Comparison of ENCODE assay signal across 10 cellular contexts in the genomic region with DNA sequence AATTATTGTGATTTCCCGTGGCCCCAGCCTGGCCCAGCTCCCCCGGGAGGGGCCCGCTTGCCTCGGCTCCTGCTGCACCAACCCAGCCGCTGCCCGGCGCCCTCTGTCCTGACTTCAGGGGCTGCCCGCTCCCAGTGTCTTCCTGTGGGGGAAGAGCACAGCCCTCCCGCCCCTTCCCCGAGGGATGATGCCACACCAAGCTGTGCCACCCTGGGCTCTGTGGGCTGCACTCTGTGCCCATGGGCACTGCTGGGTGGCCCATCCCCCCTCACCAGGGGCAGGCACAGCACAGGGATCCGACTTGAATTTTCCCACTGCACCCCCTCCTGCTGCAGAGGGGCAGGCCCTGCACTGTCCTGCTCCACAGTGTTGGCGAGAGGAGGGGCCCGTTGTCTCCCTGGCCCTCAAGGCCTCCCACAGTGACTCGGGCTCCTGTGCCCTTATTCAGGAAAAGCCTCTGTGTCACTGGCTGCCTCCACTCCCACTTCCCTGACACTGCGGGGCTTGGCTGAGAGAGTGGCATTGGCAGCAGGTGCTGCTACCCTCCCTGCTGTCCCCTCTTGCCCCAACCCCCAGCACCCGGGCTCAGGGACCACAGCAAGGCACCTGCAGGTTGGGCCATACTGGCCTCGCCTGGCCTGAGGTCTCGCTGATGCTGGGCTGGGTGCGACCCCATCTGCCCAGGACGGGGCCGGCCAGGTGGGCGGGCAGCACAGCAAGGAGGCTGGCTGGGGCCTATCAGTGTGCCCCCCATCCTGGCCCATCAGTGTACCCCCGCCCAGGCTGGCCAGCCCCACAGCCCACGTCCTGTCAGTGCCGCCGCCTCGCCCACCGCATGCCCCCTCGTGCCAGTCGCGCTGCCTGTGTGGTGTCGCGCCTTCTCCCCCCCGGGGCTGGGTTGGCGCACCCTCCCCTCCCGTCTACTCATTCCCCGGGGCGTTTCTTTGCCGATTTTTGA. TPM values are rescaled to one million over a fixed set of nuclear protein-coding genes. Genes with fewer than 3 reads are reported as not detected.
DNase-seq lines count a peak whose midpoint lies in the region; ATAC-seq and TF ChIP-seq lines count a peak whose summit lies in the region.
"Had no signal": no experiment of that assay in that cellular context is flagged by ENCODE, and none has a peak within 500 bp of the region (broad histone marks: within the 10 kb centered on the region; RNA-seq: fewer than 3 reads in every experiment).

No MANE protein-coding gene starts in this region.

- no peak for DNase-seq in activated CD8-positive, alpha-beta T cell treated with anti-CD3 and anti-CD28 coated beads, Interleukin-2, amount 10 ng/mL, durations not matched to agents 7 days and 5 days
- DNase-seq in heart right ventricle, result peak in 1 of 2 donors; percentile 23
- no peak for DNase-seq in stimulated activated naive CD8-positive, alpha-beta T cell treated with anti-CD3 and anti-CD28 coated beads, Interleukin-15, amount 100 ng/mL, for 72 hours
- no peak for DNase-seq in brain microvascular endothelial cell
- DNase-seq in NCI-H1436 (lab: John Stamatoyannopoulos, UW), result no peak
- DNase-seq: NCI-H524 had no signal

- in situ Hi-C loops in brain microvascular endothelial cell (cut with HindIII; ENCODE audit: low pct_ligation_motif_present, low sequenced_read_pairs), result no loop called here

- peak overlapping the region; percentile 100 for H3K27ac ChIP-seq in KOPT-K1 (ENCODE audit: low read depth, low read length, poor library complexity, severe bottlenecking)
- peak overlapping the region in 8 of 10 donors; percentile 93 to 98 (median 96) for H3K27ac ChIP-seq in heart right ventricle
- no peak overlapping the region for H3K27ac ChIP-seq in brain microvascular endothelial cell

- intact Hi-C loops in heart right ventricle (cut with DNase I), result no loop called here

- peaks cover 7 to 90% (median 31%) of the 10 kb centered on the region in 9 donors for H3K4me1 ChIP-seq in heart right ventricle

- H3K9me3 Mint-ChIP-seq in activated CD8-positive, alpha-beta T cell treated with anti-CD3 and anti-CD28 coated beads, Interleukin-2, amount 10 ng/mL, durations not matched to agents 7 days and 5 days (ENCODE audit: insufficient read depth), result no peaks in the 10 kb centered on the region
- H3K9me3 Mint-ChIP-seq in stimulated activated naive CD8-positive, alpha-beta T cell treated with anti-CD3 and anti-CD28 coated beads, Interleukin-15, amount 100 ng/mL, for 72 hours, result no peaks in the 10 kb centered on the region

- H3K27me3 ChIP-seq in heart right ventricle (no peaks in the 10 kb centered on the region), brain microvascular endothelial cell (replicated peaks) (no peaks in the 10 kb centered on the region)

- ATAC-seq in activated CD8-positive, alpha-beta T cell treated with anti-CD3 and anti-CD28 coated beads, Interleukin-2, amount 10 ng/mL, durations not matched to agents 7 days and 5 days, result no peak
- ATAC-seq in heart right ventricle, result no peak
- ATAC-seq in stimulated activated naive CD8-positive, alpha-beta T cell treated with anti-CD3 and anti-CD28 coated beads, Interleukin-15, amount 100 ng/mL, for 72 hours, result no peak
- ATAC-seq in HG02610 (IDR thresholded peaks at IDR 0.05; ENCODE audit: unreplicated experiment), result no peak
- ATAC-seq in GM21526 (IDR thresholded peaks at IDR 0.05; ENCODE audit: low FRiP score, unreplicated experiment), result no peak

- CTCF ChIA-PET in activated CD8-positive, alpha-beta T cell treated with anti-CD3 and anti-CD28 coated beads, Interleukin-2, amount 10 ng/mL, durations not matched to agents 7 days and 5 days (lab: Charles Lee), result interaction anchor here (3.4 to 5.5 kb wide), 2 partner anchors 9 to 16 kb away, joined by 36 to 60 read pairs; partner anchors contain the start of gene GRK2

- H3K4me3 Mint-ChIP-seq in activated CD8-positive, alpha-beta T cell treated with anti-CD3 and anti-CD28 coated beads, Interleukin-2, amount 10 ng/mL, durations not matched to agents 7 days and 5 days, result peak overlapping the region; percentile 75
- peak overlapping the region; percentile 79 to 80 for H3K4me3 Mint-ChIP-seq in stimulated activated naive CD8-positive, alpha-beta T cell treated with anti-CD3 and anti-CD28 coated beads, Interleukin-15, amount 100 ng/mL, for 72 hours

- peaks cover 74% of the 10 kb centered on the region for H3K36me3 Mint-ChIP-seq in activated CD8-positive, alpha-beta T cell treated with anti-CD3 and anti-CD28 coated beads, Interleukin-2, amount 10 ng/mL, durations not matched to agents 7 days and 5 days (ENCODE audit: low read depth)

- TF ChIP-seq CTCF in heart right ventricle (IDR thresholded peaks at IDR 0.05) (no peak), brain microvascular endothelial cell (IDR thresholded peaks at IDR 0.05; ENCODE audit: low read depth, low read length, missing control alignments) (no peak)

- POLR2A ChIA-PET in activated CD8-positive, alpha-beta T cell treated with anti-CD3 and anti-CD28 coated beads, Interleukin-2, amount 10 ng/mL, durations not matched to agents 7 days and 5 days (lab: Charles Lee), result interaction anchor here (0.6 to 7.5 kb wide), 4 partner anchors 8 to 297 kb away, joined by 3 to 201 read pairs (median 48); partner anchors contain the start of genes GRK2 and GSTP1

- WGBS in heart right ventricle, 2 donors, result 83 to 86% methylated on average over 39 of the region's 39 CpGs

- H3K36me3 ChIP-seq in KOPT-K1 (ENCODE audit: insufficient read depth, low read length), result peaks cover 73% of the 10 kb centered on the region
- H3K36me3 ChIP-seq in heart right ventricle, result peaks cover 21 to 74% (median 52%) of the 10 kb centered on the region in 9 donors
- H3K36me3 ChIP-seq in brain microvascular endothelial cell (replicated peaks), result peaks cover 55% of the 10 kb centered on the region

- H3K27me3 Mint-ChIP-seq in activated CD8-positive, alpha-beta T cell treated with anti-CD3 and anti-CD28 coated beads, Interleukin-2, amount 10 ng/mL, durations not matched to agents 7 days and 5 days (ENCODE audit: low read depth), result no peaks in the 10 kb centered on the region
- H3K27me3 Mint-ChIP-seq in stimulated activated naive CD8-positive, alpha-beta T cell treated with anti-CD3 and anti-CD28 coated beads, Interleukin-15, amount 100 ng/mL, for 72 hours, result no peaks in the 10 kb centered on the region
- H3K27me3 Mint-ChIP-seq: progenitor cell of endocrine pancreas had no signal

- H3K4me1 Mint-ChIP-seq in activated CD8-positive, alpha-beta T cell treated with anti-CD3 and anti-CD28 coated beads, Interleukin-2, amount 10 ng/mL, durations not matched to agents 7 days and 5 days (ENCODE audit: low read depth), result peaks cover 64% of the 10 kb centered on the region
- H3K4me1 Mint-ChIP-seq in stimulated activated naive CD8-positive, alpha-beta T cell treated with anti-CD3 and anti-CD28 coated beads, Interleukin-15, amount 100 ng/mL, for 72 hours, result peaks cover 82% of the 10 kb centered on the region

- H3K9me3 ChIP-seq in KOPT-K1 (ENCODE audit: insufficient read depth, low read length, poor library complexity, severe bottlenecking), result no peaks in the 10 kb centered on the region
- H3K9me3 ChIP-seq in heart right ventricle, result no peaks in the 10 kb centered on the region

- peak overlapping the region; percentile 97 for H3K27ac Mint-ChIP-seq in activated CD8-positive, alpha-beta T cell treated with anti-CD3 and anti-CD28 coated beads, Interleukin-2, amount 10 ng/mL, durations not matched to agents 7 days and 5 days
- peak overlapping the region; percentile 91 to 96 for H3K27ac Mint-ChIP-seq in stimulated activated naive CD8-positive, alpha-beta T cell treated with anti-CD3 and anti-CD28 coated beads, Interleukin-15, amount 100 ng/mL, for 72 hours
- H3K27ac Mint-ChIP-seq: progenitor cell of endocrine pancreas had no signal

- H3K4me3 ChIP-seq in heart right ventricle (peak overlapping the region in 2 of 10 donors; percentile 3 to 74), brain microvascular endothelial cell (ENCODE audit: low read depth, low read length) (no peak overlapping the region)

RNA-seq across cellular contexts. Expression of gene ANKRD13D, which starts 3.3 kb away (rescaled TPM):
- 100 to 1,000 TPM; 179 to 189 TPM for total RNA-seq in activated CD8-positive, alpha-beta T cell treated with anti-CD3 and anti-CD28 coated beads, Interleukin-2, amount 10 ng/mL, durations not matched to agents 7 days and 5 days
- 10 to 100 TPM in 6 of 10 donors, 1 to 10 TPM in 4; 7.9 to 21.0 (median 12.3) TPM for total RNA-seq in heart right ventricle
- 10 to 100 TPM; 14.2 to 39.4 TPM for polyA plus RNA-seq in heart right ventricle

RNA-seq across cellular contexts. Expression of gene SSH3, which starts 17.5 kb away (rescaled TPM):
- 10 to 100 TPM; 12.0 to 13.0 TPM for total RNA-seq in activated CD8-positive, alpha-beta T cell treated with anti-CD3 and anti-CD28 coated beads, Interleukin-2, amount 10 ng/mL, durations not matched to agents 7 days and 5 days
- total RNA-seq in heart right ventricle, result 10 to 100 TPM; 11.9 to 21.2 (median 15.6) TPM
- polyA plus RNA-seq in heart right ventricle, result 10 to 100 TPM in 1 of 2 donors, 1 to 10 TPM in 1; 7.8 to 15.5 TPM

RNA-seq across cellular contexts. Expression of gene GRK2, which starts 19.5 kb away (rescaled TPM):
- total RNA-seq in activated CD8-positive, alpha-beta T cell treated with anti-CD3 and anti-CD28 coated beads, Interleukin-2, amount 10 ng/mL, durations not matched to agents 7 days and 5 days, result 100 to 1,000 TPM; 338 to 348 TPM
- total RNA-seq in heart right ventricle, result 10 to 100 TPM; 34.2 to 60.9 (median 44.0) TPM
- 10 to 100 TPM; 48.0 to 65.0 TPM for polyA plus RNA-seq in heart right ventricle

Comparison
In these comparisons a context has a peak if more than half of its experiments do, and no peak if none do; other contexts are left out.
1. RNA of gene ANKRD13D, which starts 3.3 kb away (total RNA-seq): 179 to 189 TPM in activated CD8-positive, alpha-beta T cell treated with anti-CD3 and anti-CD28 coated beads, Interleukin-2, amount 10 ng/mL, durations not matched to agents 7 days and 5 days; 7.9 to 21.0 TPM in heart right ventricle; every median in the first group is over 4 times any median in the second.
2. RNA of gene GRK2, which starts 19.5 kb away (total RNA-seq): 338 to 348 TPM in activated CD8-positive, alpha-beta T cell treated with anti-CD3 and anti-CD28 coated beads, Interleukin-2, amount 10 ng/mL, durations not matched to agents 7 days and 5 days; 34.2 to 60.9 TPM in heart right ventricle; every median in the first group is over 4 times any median in the second.